20 cellular contexts compared by ENCODE assay signal in genomic region chr22:29817724-29818123, GRCh38. TPM values are rescaled to one million over a fixed set of nuclear protein-coding genes. Genes with fewer than 3 reads are reported as not detected.
A peak's percentile ranks its signal among the peaks of the same experiment; 100 is the strongest.
DNase-seq lines count a peak whose midpoint lies in the region; ATAC-seq and TF ChIP-seq lines count a peak whose summit lies in the region.
"Had no signal": no experiment of that assay in that cellular context is flagged by ENCODE, and none has a peak within 500 bp of the region (broad histone marks: within the 10 kb centered on the region; RNA-seq: fewer than 3 reads in every experiment).

No MANE protein-coding gene starts in this region.

- H3K27ac Mint-ChIP-seq in activated CD4-positive, alpha-beta T cell treated with anti-CD3 and anti-CD28 coated beads, Interleukin-2, amount 10 ng/mL, durations not matched to agents 24 days and 14 days: peak overlapping the region; percentile 2
- H3K27ac Mint-ChIP-seq: GM23338 had no signal

- no peaks in the 10 kb centered on the region for H3K27me3 Mint-ChIP-seq in activated CD4-positive, alpha-beta T cell treated with anti-CD3 and anti-CD28 coated beads, Interleukin-2, amount 10 ng/mL, durations not matched to agents 24 days and 14 days

- TF ChIP-seq POLR2A in adrenal gland (IDR thresholded peaks at IDR 0.05): no peak
- no peak for TF ChIP-seq POLR2A in esophagus squamous epithelium (IDR thresholded peaks at IDR 0.05)

- TF ChIP-seq CTCF in adrenal gland (IDR thresholded peaks at IDR 0.05) (no peak), esophagus squamous epithelium (IDR thresholded peaks at IDR 0.05) (no peak), tibial artery (IDR thresholded peaks at IDR 0.05) (no peak)

- H3K4me3 Mint-ChIP-seq in activated CD4-positive, alpha-beta T cell treated with anti-CD3 and anti-CD28 coated beads, Interleukin-2, amount 10 ng/mL, durations not matched to agents 24 days and 14 days: no peak overlapping the region
- H3K4me3 Mint-ChIP-seq: GM23338 had no signal

- DNase-seq in activated CD4-positive, alpha-beta T cell treated with anti-CD3 and anti-CD28 coated beads, Interleukin-2, amount 10 ng/mL, durations not matched to agents 24 days and 14 days: no peak
- no peak for DNase-seq in activated CD4-positive, alpha-beta T cell treated with anti-CD3 and anti-CD28 coated beads, Interleukin-2, amount 50 U/mL, for 1 hour
- DNase-seq in adrenal gland: peak in 4 of 7 donors; percentile 33 to 67 (median 58)
- no peak for DNase-seq in esophagus squamous epithelium (lab: John Stamatoyannopoulos, UW)
- DNase-seq in tibial artery: no peak
- no peak for DNase-seq in iPS-NIHi11 (ENCODE audit: low spot score)
- DNase-seq: AML-193; Caco-2; GF-D8; NCI-H1436; NCI-H2081; NCI-H226; NCI-H526 treated with DMSO at 0.1 percent for 48 hours; NK-92 treated with Interleukin-12 subunit alpha and Interleukin-12 subunit beta, amount 100 ng/mL, for 24 hours; OCI-M1 had no signal

- ATAC-seq in HG02642 (IDR thresholded peaks at IDR 0.05; ENCODE audit: poor library complexity, unreplicated experiment): no peak
- ATAC-seq: A549, GM23338, K562 had no signal

- peaks cover 0 to 15% of the 10 kb centered on the region in 2 donors for H3K4me1 ChIP-seq in adrenal gland (replicated peaks in 1 of 2)
- peaks cover 23 to 94% (median 39%) of the 10 kb centered on the region in 3 donors for H3K4me1 ChIP-seq in esophagus squamous epithelium
- H3K4me1 ChIP-seq in subcutaneous abdominal adipose tissue (ENCODE audit: control insufficient read depth in 5 of 5, insufficient read depth in 5 of 5, low read length in 5 of 5): peaks cover 6 to 59% (median 44%) of the 10 kb centered on the region in 5 donors
- no peaks in the 10 kb centered on the region for H3K4me1 ChIP-seq in tibial artery
- H3K4me1 ChIP-seq: Caco-2 had no signal

- peaks cover 65% of the 10 kb centered on the region for H3K36me3 Mint-ChIP-seq in activated CD4-positive, alpha-beta T cell treated with anti-CD3 and anti-CD28 coated beads, Interleukin-2, amount 10 ng/mL, durations not matched to agents 24 days and 14 days (ENCODE audit: low read depth)

- H3K9me3 Mint-ChIP-seq in activated CD4-positive, alpha-beta T cell treated with anti-CD3 and anti-CD28 coated beads, Interleukin-2, amount 10 ng/mL, durations not matched to agents 24 days and 14 days: no peaks in the 10 kb centered on the region
- H3K9me3 Mint-ChIP-seq: GM23338 had no signal

- H3K9me3 ChIP-seq in adrenal gland (replicated peaks in 1 of 3) (no peaks in the 10 kb centered on the region), esophagus squamous epithelium (no peaks in the 10 kb centered on the region), subcutaneous abdominal adipose tissue (ENCODE audit: control insufficient read depth in 5 of 5, low read length in 5 of 5) (no peaks in the 10 kb centered on the region), tibial artery (no peaks in the 10 kb centered on the region)
- H3K9me3 ChIP-seq: A549, Caco-2 had no signal

- H3K27me3 ChIP-seq in adrenal gland (no peaks in the 10 kb centered on the region), esophagus squamous epithelium (no peaks in the 10 kb centered on the region), subcutaneous abdominal adipose tissue (ENCODE audit: control insufficient read depth in 5 of 5, insufficient read depth in 4 of 5, low read length in 5 of 5) (no peaks in the 10 kb centered on the region), tibial artery (no peaks in the 10 kb centered on the region)

- H3K36me3 ChIP-seq in adrenal gland (replicated peaks in 1 of 2) (peaks cover 0 to 43% of the 10 kb centered on the region in 2 donors), esophagus squamous epithelium (peaks cover 0 to 85% (median 15%) of the 10 kb centered on the region in 3 donors), subcutaneous abdominal adipose tissue (ENCODE audit: control insufficient read depth in 5 of 5, insufficient read depth in 5 of 5, low read length in 5 of 5) (peaks cover 3 to 86% (median 69%) of the 10 kb centered on the region in 5 donors), tibial artery (peaks cover 46 to 94% (median 65%) of the 10 kb centered on the region in 3 donors)

- H3K4me1 Mint-ChIP-seq in activated CD4-positive, alpha-beta T cell treated with anti-CD3 and anti-CD28 coated beads, Interleukin-2, amount 10 ng/mL, durations not matched to agents 24 days and 14 days: peaks cover 12% of the 10 kb centered on the region
- H3K4me1 Mint-ChIP-seq: GM23338 had no signal

- intact Hi-C loops in activated CD4-positive, alpha-beta T cell treated with anti-CD3 and anti-CD28 coated beads, Interleukin-2, amount 10 ng/mL, durations not matched to agents 24 days and 14 days (cut with micrococcal nuclease): no loop called here
- intact Hi-C loops in adrenal gland (cut with DNase I): no loop called here
- intact Hi-C loops in esophagus squamous epithelium (cut with DNase I): no loop called here
- intact Hi-C loops in tibial artery (cut with DNase I; ENCODE audit: low total_unique reads): no loop called here

- H3K27ac ChIP-seq in adrenal gland (no peak overlapping the region), esophagus squamous epithelium (peak overlapping the region; percentile 55 to 84 (median 78)), subcutaneous abdominal adipose tissue (ENCODE audit: low read depth, low read length) (peak overlapping the region; percentile 94), tibial artery (no peak overlapping the region)
- H3K27ac ChIP-seq: A549 had no signal

- H3K9ac ChIP-seq in subcutaneous abdominal adipose tissue (ENCODE audit: low read length in 5 of 5): peak overlapping the region in 3 of 5 donors; percentile 31 to 49 (median 37)

- H3K4me3 ChIP-seq in adrenal gland (no peak overlapping the region), esophagus squamous epithelium (no peak overlapping the region), subcutaneous abdominal adipose tissue (ENCODE audit: low read depth in 1 of 5, low read length in 5 of 5) (no peak overlapping the region), tibial artery (no peak overlapping the region)
- H3K4me3 ChIP-seq: A549, GM23338, K562 had no signal

- 68 to 88% (median 76%) methylated on average over 1 of the region's 1 CpG for WGBS in adrenal gland, 4 donors
- 89 to 90% methylated on average over 1 of the region's 1 CpG for WGBS in esophagus squamous epithelium, 2 donors

RNA-seq across cellular contexts. Expression of gene ASCC2, which starts 20.4 kb away (rescaled TPM):
- total RNA-seq in activated CD4-positive, alpha-beta T cell treated with anti-CD3 and anti-CD28 coated beads, Interleukin-2, amount 10 ng/mL, durations not matched to agents 24 days and 14 days: 78.5 and 81.3 TPM in 2 replicates
- 100 to 1,000 TPM in 1 of 8 donors, 10 to 100 TPM in 7; 49.3 to 101 (median 73.2) TPM for total RNA-seq in adrenal gland
- 100 to 1,000 TPM in 2 of 3 donors, 10 to 100 TPM in 1; 83.3 to 153 (median 144) TPM for polyA plus RNA-seq in adrenal gland
- 10 to 100 TPM; 47.5 to 99.7 (median 57.8) TPM for total RNA-seq in esophagus squamous epithelium

RNA-seq across cellular contexts. Expression of gene UQCR10, which starts 50.6 kb away (rescaled TPM):
- total RNA-seq in activated CD4-positive, alpha-beta T cell treated with anti-CD3 and anti-CD28 coated beads, Interleukin-2, amount 10 ng/mL, durations not matched to agents 24 days and 14 days: 90.1 and 96.2 TPM in 2 replicates
- 100 to 1,000 TPM in 7 of 8 donors, 10 to 100 TPM in 1; 51.3 to 204 (median 164) TPM for total RNA-seq in adrenal gland
- polyA plus RNA-seq in adrenal gland: 100 to 1,000 TPM; 217 to 489 (median 301) TPM
- total RNA-seq in esophagus squamous epithelium: 10 to 100 TPM; 50.7 to 94.8 (median 65.0) TPM

RNA-seq across cellular contexts. Expression of gene ZMAT5, which starts 50.9 kb away (rescaled TPM):
- 24.9 and 26.1 TPM in 2 replicates for total RNA-seq in activated CD4-positive, alpha-beta T cell treated with anti-CD3 and anti-CD28 coated beads, Interleukin-2, amount 10 ng/mL, durations not matched to agents 24 days and 14 days
- total RNA-seq in adrenal gland (10 to 100 TPM; 16.3 to 52.1 (median 33.6) TPM), esophagus squamous epithelium (10 to 100 TPM; 10.1 to 43.8 (median 18.1) TPM)
- polyA plus RNA-seq in adrenal gland: 10 to 100 TPM; 13.1 to 97.8 (median 75.7) TPM

Comparison
In these comparisons a context has a peak if more than half of its experiments do, and no peak if none do; other contexts are left out.
1. DNase-seq: peak in adrenal gland (4 of 7); none in activated CD4-positive, alpha-beta T cell treated with anti-CD3 and anti-CD28 coated beads, Interleukin-2, amount 10 ng/mL, durations not matched to agents 24 days and 14 days (single experiment), activated CD4-positive, alpha-beta T cell treated with anti-CD3 and anti-CD28 coated beads, Interleukin-2, amount 50 U/mL, for 1 hour (single experiment), esophagus squamous epithelium (single experiment), tibial artery (0 of 2) and iPS-NIHi11 (single experiment).
2. H3K27ac ChIP-seq: peak in esophagus squamous epithelium (4 of 4) and subcutaneous abdominal adipose tissue (single experiment); none in adrenal gland (0 of 5) and tibial artery (0 of 2).